Comparison of ENCODE assay signal across 8 cellular contexts in the genomic region with DNA sequence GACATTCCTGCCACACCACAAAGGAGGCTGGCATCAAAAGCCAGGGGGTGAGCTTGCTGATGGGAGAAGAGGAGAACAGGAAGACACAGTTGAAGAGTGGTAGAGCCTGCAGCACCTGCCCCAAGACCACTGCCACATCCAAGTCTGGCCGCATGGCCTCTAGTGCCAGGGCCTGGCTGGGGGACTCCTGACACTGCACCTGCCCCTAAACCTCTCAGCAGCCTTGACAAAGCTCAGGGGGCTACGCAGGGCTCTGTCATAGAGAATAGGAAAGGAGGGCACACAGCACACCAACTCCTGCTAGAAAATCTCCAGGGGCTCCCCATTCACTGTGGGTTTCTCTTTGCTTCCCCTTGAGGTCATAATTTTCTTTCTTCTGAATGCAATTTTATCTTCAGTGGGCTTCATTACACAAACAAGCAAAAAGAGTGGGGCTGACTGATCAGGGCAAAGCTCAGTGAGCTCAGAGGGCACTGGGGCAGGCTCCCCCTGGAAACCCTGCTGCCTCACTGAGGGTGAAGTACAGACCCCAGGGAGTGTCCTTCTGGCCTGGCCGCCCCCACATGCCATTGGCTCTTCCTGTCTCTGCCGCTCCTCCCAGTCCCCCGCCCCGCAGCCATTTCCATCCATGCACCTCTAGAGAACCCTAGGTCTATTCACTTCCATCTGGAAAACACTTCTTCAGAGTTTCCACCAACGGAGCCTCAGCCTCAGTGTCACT. TPM values are rescaled to one million over a fixed set of nuclear protein-coding genes. Genes with fewer than 3 reads are reported as not detected.
DNase-seq lines count a peak whose midpoint lies in the region; ATAC-seq and TF ChIP-seq lines count a peak whose summit lies in the region.

No MANE protein-coding gene starts in this region.

- H3K27me3 ChIP-seq in osteoblast (ENCODE audit: insufficient read depth, low read length): no peaks in the 10 kb centered on the region

- TF ChIP-seq POLR2A in GM10847 (IDR thresholded peaks at IDR 0.05; ENCODE audit: extremely low read depth, insufficient read length): peak; percentile 49

- peaks cover 9% of the 10 kb centered on the region for H3K36me3 Mint-ChIP-seq in HFFc6 (ENCODE audit: low read depth)
- H3K36me3 Mint-ChIP-seq in activated naive CD4-positive, alpha-beta T cell treated with anti-CD3 and anti-CD28 coated beads, Interleukin-2, amount 50 U/mL, for 24 hours: peaks cover 8% of the 10 kb centered on the region

- no peak overlapping the region for H3K4me3 ChIP-seq in osteoblast (ENCODE audit: insufficient read depth, low read length)

- no peak for ATAC-seq in HG02610 (IDR thresholded peaks at IDR 0.05; ENCODE audit: unreplicated experiment)

- no peak for DNase-seq in HFFc6
- DNase-seq in osteoblast (ENCODE audit: insufficient read length, low spot score, missing footprints): no peak
- DNase-seq in GF-D8 (lab: John Stamatoyannopoulos, UW): no peak
- DNase-seq in AML-193 (lab: John Stamatoyannopoulos, UW): no peak
- no peak for DNase-seq in amygdala (lab: John Stamatoyannopoulos, UW)

- no peaks in the 10 kb centered on the region for H3K9me3 ChIP-seq in osteoblast (ENCODE audit: low read depth, low read length)

- H3K4me2 ChIP-seq in osteoblast (ENCODE audit: insufficient read depth, low read length): peak overlapping the region; percentile 39

- peaks cover 79% of the 10 kb centered on the region for H4K20me1 ChIP-seq in osteoblast (ENCODE audit: insufficient read depth, low read length)

- H2AFZ ChIP-seq in osteoblast (ENCODE audit: low read length): no peak overlapping the region

- H3K9me3 Mint-ChIP-seq in HFFc6: no peaks in the 10 kb centered on the region
- no peaks in the 10 kb centered on the region for H3K9me3 Mint-ChIP-seq in activated naive CD4-positive, alpha-beta T cell treated with anti-CD3 and anti-CD28 coated beads, Interleukin-2, amount 50 U/mL, for 24 hours

- no peaks in the 10 kb centered on the region for H3K27me3 Mint-ChIP-seq in HFFc6 (ENCODE audit: insufficient read depth)
- H3K27me3 Mint-ChIP-seq in activated naive CD4-positive, alpha-beta T cell treated with anti-CD3 and anti-CD28 coated beads, Interleukin-2, amount 50 U/mL, for 24 hours: no peaks in the 10 kb centered on the region

- H3K4me1 Mint-ChIP-seq in HFFc6 (ENCODE audit: low read depth): peaks cover 93% of the 10 kb centered on the region
- H3K4me1 Mint-ChIP-seq in activated naive CD4-positive, alpha-beta T cell treated with anti-CD3 and anti-CD28 coated beads, Interleukin-2, amount 50 U/mL, for 24 hours: peaks cover 96% of the 10 kb centered on the region

- H3K27ac ChIP-seq in osteoblast (ENCODE audit: low read depth, low read length): no peak overlapping the region

- peaks cover 75% of the 10 kb centered on the region for H3K79me2 ChIP-seq in osteoblast (ENCODE audit: insufficient read depth, low read length)

- no peak overlapping the region for H3K4me3 Mint-ChIP-seq in HFFc6
- H3K4me3 Mint-ChIP-seq in activated naive CD4-positive, alpha-beta T cell treated with anti-CD3 and anti-CD28 coated beads, Interleukin-2, amount 50 U/mL, for 24 hours: peak overlapping the region; percentile 76

- no peaks in the 10 kb centered on the region for H3K36me3 ChIP-seq in osteoblast (ENCODE audit: insufficient read depth, low read length)

- H3K4me1 ChIP-seq in osteoblast (ENCODE audit: insufficient read depth, low read length): peaks cover 42% of the 10 kb centered on the region

- no peak for TF ChIP-seq CTCF in HFFc6 (IDR thresholded peaks at IDR 0.05)
- no peak for TF ChIP-seq CTCF in osteoblast (IDR thresholded peaks at IDR 0.05; ENCODE audit: extremely low read depth, low read depth, low read length)

- H3K27ac Mint-ChIP-seq in HFFc6: peak overlapping the region; percentile 50
- peak overlapping the region; percentile 100 for H3K27ac Mint-ChIP-seq in activated naive CD4-positive, alpha-beta T cell treated with anti-CD3 and anti-CD28 coated beads, Interleukin-2, amount 50 U/mL, for 24 hours

RNA-seq across cellular contexts. Expression of gene VOPP1, which starts 37.2 kb away (rescaled TPM):
- total RNA-seq in HFFc6 (2021; fragmentation: NEBNext Ultra II Directional; extraction: Animal tissue kit (Norgen Biotek cat#: 25700)): 100 to 1,000 TPM; 103 to 135 (median 122) TPM
- total RNA-seq in osteoblast: 74.6 TPM in 2 replicates
